In genomic region chr1:203796223-203796747, GRCh38 we compare ENCODE assay signal across 8 cellular contexts. TPM values are rescaled to one million over a fixed set of nuclear protein-coding genes. Genes with fewer than 3 reads are reported as not detected.
DNase-seq lines count a peak whose midpoint lies in the region; ATAC-seq and TF ChIP-seq lines count a peak whose summit lies in the region.

No MANE protein-coding gene starts in this region.

- CTCF ChIA-PET in PC-9 (lab: Charles Lee), result no interaction called here

- 1 to 2% methylated on average over 14 of the region's 14 CpGs for WGBS in body of pancreas, 2 donors

- DNase-seq in CMK (ENCODE audit: low read depth), result peak; percentile 21
- DNase-seq in H4 (ENCODE audit: low spot score), result peak; percentile 18
- peak in 1 of 2 experiments; percentile 21 for DNase-seq in PC-9
- peak in 3 of 4 donors; percentile 19 to 26 (median 24) for DNase-seq in body of pancreas
- no peak for DNase-seq in kidney epithelial cell (ENCODE audit: low read depth)
- peak; percentile 39 to 43 for DNase-seq in stimulated activated CD4-positive, alpha-beta T cell treated with anti-CD3 and anti-CD28 coated beads, Interleukin-2, amount 100 ng/mL, for 24 hours
- no peak for DNase-seq in GDM1 (lab: John Stamatoyannopoulos, UW)

- peak overlapping the region; percentile 87 for H3K4me2 ChIP-seq in PC-9

- ATAC-seq in body of pancreas (no peak), HG03378 (IDR thresholded peaks at IDR 0.05; ENCODE audit: unreplicated experiment) (no peak)

- peaks cover 28% of the 10 kb centered on the region; the same call in 1 of the 2 replicates for H3F3A ChIP-seq in PC-9 (ENCODE audit: insufficient read depth, low read depth)

- H3K4me1 ChIP-seq in PC-9 (replicated peaks; ENCODE audit: insufficient read depth) (peaks cover 22% of the 10 kb centered on the region), body of pancreas (peaks cover 52% of the 10 kb centered on the region)

- no peak for TF ChIP-seq CTCF in PC-9 (conservative IDR thresholded peaks at IDR 0.05)
- TF ChIP-seq CTCF in body of pancreas (IDR thresholded peaks at IDR 0.05), result no peak
- no peak for TF ChIP-seq CTCF in kidney epithelial cell (IDR thresholded peaks at IDR 0.05; ENCODE audit: insufficient read depth, low read length, poor library complexity, severe bottlenecking)

- peak overlapping the region; percentile 31; the same call in 1 of the 2 replicates for H2AFZ ChIP-seq in PC-9

- no peaks in the 10 kb centered on the region for H3K27me3 ChIP-seq in PC-9 (ENCODE audit: insufficient read depth, low read depth)
- no peaks in the 10 kb centered on the region for H3K27me3 ChIP-seq in body of pancreas
- H3K27me3 ChIP-seq in kidney epithelial cell (ENCODE audit: control insufficient read depth, insufficient read depth, low read length), result no peaks in the 10 kb centered on the region

- intact Hi-C loops in PC-9 (cut with micrococcal nuclease; ENCODE audit: unreplicated experiment) (no loop called here), body of pancreas (cut with DNase I) (no loop called here)

- H3K36me3 ChIP-seq in PC-9 (ENCODE audit: low read depth) (peaks cover 40% of the 10 kb centered on the region), body of pancreas (replicated peaks in 1 of 2; ENCODE audit: insufficient read depth in 1 of 2, low read depth in 2 of 2) (no peaks in the 10 kb centered on the region), kidney epithelial cell (ENCODE audit: control insufficient read depth, insufficient read depth, low read length) (no peaks in the 10 kb centered on the region)

- H3K9me2 ChIP-seq in PC-9 (ENCODE audit: insufficient read depth), result no peaks in the 10 kb centered on the region

- peaks cover 49% of the 10 kb centered on the region for H4K20me1 ChIP-seq in PC-9 (ENCODE audit: insufficient read depth)

- TSS peak; percentile 47 for BruUV-seq in PC-9 (replicated peaks; lab: Mats Ljungman, UMichigan)

- POLR2A ChIA-PET in PC-9 (lab: Charles Lee; ENCODE audit: unreplicated experiment), result interaction anchor here (0.5 kb wide), 1 partner anchor 1380 kb away, joined by 12 read pairs; no protein-coding TSS in a partner anchor

- TF ChIP-seq POLR2A in body of pancreas (IDR thresholded peaks at IDR 0.05), result no peak

- H3K27ac ChIP-seq in PC-9, result peak overlapping the region; percentile 91
- peak overlapping the region; percentile 93 to 98 (median 96) for H3K27ac ChIP-seq in body of pancreas

- H3K4me3 ChIP-seq in PC-9 (peak overlapping the region; percentile 70), body of pancreas (peak overlapping the region; percentile 73 to 77), kidney epithelial cell (ENCODE audit: low read depth, low read length) (peak overlapping the region; percentile 76)

- peaks cover 55% of the 10 kb centered on the region for H3K79me2 ChIP-seq in PC-9 (ENCODE audit: low read depth)

- H3K9me3 ChIP-seq in PC-9 (ENCODE audit: insufficient read depth, low read depth) (no peaks in the 10 kb centered on the region), body of pancreas (no peaks in the 10 kb centered on the region)

RNA-seq across cellular contexts. Expression of gene ZBED6, which starts 0.9 kb away (rescaled TPM):
- 7.1 and 8.0 TPM in 2 replicates for total RNA-seq in H4 (2014; rRNA removed; shearing (Covaris generic))
- total RNA-seq in PC-9 (2021) (22.7 and 32.7 TPM in 2 replicates), body of pancreas (10 to 100 TPM in 1 of 2 donors, 1 to 10 TPM in 1; 7.8 to 20.8 TPM), kidney epithelial cell (9.1 and 15.5 TPM in 2 replicates)

RNA-seq across cellular contexts. Expression of gene ZC3H11A, which starts 0.9 kb away (rescaled TPM):
- total RNA-seq in H4 (2014; rRNA removed; shearing (Covaris generic)), result 52.5 and 69.9 TPM in 2 replicates
- total RNA-seq in PC-9 (2021), result 91.0 and 91.1 TPM in 2 replicates
- total RNA-seq in body of pancreas, result 10 to 100 TPM; 65.6 to 66.9 TPM
- 70.0 and 71.1 TPM in 2 replicates for total RNA-seq in kidney epithelial cell

RNA-seq across cellular contexts. Expression of gene LAX1, which starts 31.3 kb away (rescaled TPM):
- not detected in 2 replicates for total RNA-seq in H4 (2014; rRNA removed; shearing (Covaris generic))
- total RNA-seq in PC-9 (2021) (not detected in 2 replicates), body of pancreas (under 1 TPM in 1 of 2 donors, not detected in 1; under 0.01 TPM), kidney epithelial cell (not detected in 2 replicates)

Comparison
In these comparisons a context has a peak if more than half of its experiments do, and no peak if none do; other contexts are left out.
1. DNase-seq: peak in CMK (single experiment), H4 (single experiment), body of pancreas (3 of 4) and stimulated activated CD4-positive, alpha-beta T cell treated with anti-CD3 and anti-CD28 coated beads, Interleukin-2, amount 100 ng/mL, for 24 hours (2 of 2); none in kidney epithelial cell (single experiment) and GDM1 (single experiment).
2. Peak in every context shown above with its lines, with median percentiles within 50 percentile points of each other: H3K4me3 ChIP-seq.